ENCODE assay signal across 8 cellular contexts in the genomic region with DNA sequence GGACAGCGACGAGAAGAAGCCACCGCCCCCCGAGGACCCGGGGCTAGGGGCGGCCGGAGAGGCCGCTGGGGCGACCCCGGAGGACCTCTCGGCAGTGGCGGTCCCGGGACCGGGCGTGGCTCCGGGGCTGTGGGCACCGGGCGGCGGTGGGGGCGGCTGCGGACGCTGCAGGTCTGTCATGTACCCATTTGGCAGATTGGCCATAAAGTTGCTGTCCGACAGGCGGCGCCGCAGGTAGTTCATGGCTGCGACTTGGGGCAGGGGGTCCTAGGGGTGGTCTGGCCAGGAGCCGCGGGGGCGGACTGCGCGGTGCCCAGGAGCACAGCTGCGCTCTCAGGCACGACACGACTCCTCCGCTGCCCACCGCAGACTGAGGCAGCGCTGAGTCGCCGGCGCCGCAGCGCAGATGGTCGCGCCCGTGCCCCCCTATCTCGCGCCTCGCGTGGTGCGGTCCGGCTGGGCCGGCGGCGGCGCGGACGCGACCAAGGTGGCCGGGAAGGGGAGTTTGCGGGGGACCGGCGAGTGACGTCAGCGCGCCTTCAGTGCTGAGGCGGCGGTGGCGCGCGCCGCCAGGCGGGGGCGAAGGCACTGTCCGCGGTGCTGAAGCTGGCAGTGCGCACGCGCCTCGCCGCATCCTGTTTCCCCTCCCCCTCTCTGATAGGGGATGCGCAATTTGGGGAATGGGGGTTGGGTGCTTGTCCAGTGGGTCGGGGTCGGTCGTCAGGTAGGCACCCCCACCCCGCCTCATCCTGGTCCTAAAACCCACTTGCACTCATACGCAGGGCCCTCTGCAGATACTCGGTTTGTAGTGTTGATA. TPM values are rescaled to one million over a fixed set of nuclear protein-coding genes. Genes with fewer than 3 reads are reported as not detected.
DNase-seq lines count a peak whose midpoint lies in the region; TF ChIP-seq lines count a peak whose summit lies in the region.

A gene (minus strand): TSS at position 372 of the 817 bp plus-strand sequence. CDS start 129 bp downstream, at position 243.

- peaks cover 8% of the 10 kb centered on the region for H3K27me3 ChIP-seq in osteoblast (ENCODE audit: insufficient read depth, low read length)
- peaks cover 4% of the 10 kb centered on the region for H3K27me3 ChIP-seq in suprapubic skin

- H3K9me3 Mint-ChIP-seq in activated naive CD4-positive, alpha-beta T cell treated with anti-CD3 and anti-CD28 coated beads for 36 hours = no peaks in the 10 kb centered on the region

- H3K9ac ChIP-seq in SK-N-MC (ENCODE audit: insufficient read length) = no peak within 1 kb of the TSS

- no peak within 1 kb of the TSS for H3K27ac Mint-ChIP-seq in activated naive CD4-positive, alpha-beta T cell treated with anti-CD3 and anti-CD28 coated beads for 36 hours

- no peak within 1 kb of the TSS for H2AFZ ChIP-seq in osteoblast (ENCODE audit: low read length)

- H3K36me3 ChIP-seq in SK-N-MC (ENCODE audit: insufficient read depth, low read length) (no peaks in the 10 kb centered on the region), osteoblast (ENCODE audit: insufficient read depth, low read length) (no peaks in the 10 kb centered on the region), suprapubic skin (no peaks in the 10 kb centered on the region)

- no peak for TF ChIP-seq EP300 in suprapubic skin (IDR thresholded peaks at IDR 0.05)

- intact Hi-C loops in activated naive CD4-positive, alpha-beta T cell treated with anti-CD3 and anti-CD28 coated beads for 36 hours (cut with micrococcal nuclease) = loop anchor here (1.0 kb wide), 1 partner anchor 10 kb away; a partner anchor contains a TSS

- 22% methylated on average over 5 of the region's 88 CpGs for WGBS in suprapubic skin

- H3K27me3 Mint-ChIP-seq in activated naive CD4-positive, alpha-beta T cell treated with anti-CD3 and anti-CD28 coated beads for 36 hours (ENCODE audit: low read depth) = no peaks in the 10 kb centered on the region

- TF ChIP-seq POLR2A in suprapubic skin (IDR thresholded peaks at IDR 0.05) = no peak

- no peaks in the 10 kb centered on the region for H3K9me3 ChIP-seq in SK-N-MC (ENCODE audit: low read depth, low read length)
- H3K9me3 ChIP-seq in osteoblast (ENCODE audit: low read depth, low read length) = no peaks in the 10 kb centered on the region
- H3K9me3 ChIP-seq in suprapubic skin = no peaks in the 10 kb centered on the region

- H3K4me1 ChIP-seq in osteoblast (ENCODE audit: insufficient read depth, low read length) = no peaks in the 10 kb centered on the region
- peaks cover 10% of the 10 kb centered on the region for H3K4me1 ChIP-seq in suprapubic skin

- no peaks in the 10 kb centered on the region for H4K20me1 ChIP-seq in osteoblast (ENCODE audit: insufficient read depth, low read length)

- H3K4me3 Mint-ChIP-seq in activated naive CD4-positive, alpha-beta T cell treated with anti-CD3 and anti-CD28 coated beads for 36 hours = peak within 1 kb of the TSS; percentile 58

- no peaks in the 10 kb centered on the region for H3K79me2 ChIP-seq in osteoblast (ENCODE audit: insufficient read depth, low read length)

- CTCF ChIA-PET in activated naive CD4-positive, alpha-beta T cell treated with anti-CD3 and anti-CD28 coated beads for 36 hours (lab: Charles Lee) = no interaction called here

- H3K4me1 Mint-ChIP-seq in activated naive CD4-positive, alpha-beta T cell treated with anti-CD3 and anti-CD28 coated beads for 36 hours (ENCODE audit: low read depth) = peaks cover 16% of the 10 kb centered on the region

- DNase-seq in C1 segment of cervical spinal cord (lab: John Stamatoyannopoulos, UW) (peak in 12 of 14 donors; percentile 19 to 80 (median 42)), GM20000 (ENCODE audit: low spot score) (peak; percentile 94), LoVo (ENCODE audit: low spot score) (peak; percentile 75), SK-N-MC (ENCODE audit: low read depth, low spot score) (no peak), germinal center (ENCODE audit: low spot score) (peak; percentile 89), osteoblast (ENCODE audit: insufficient read length, low spot score, missing footprints) (peak; percentile 97), suprapubic skin (ENCODE audit: low spot score in 2 of 2) (peak in 1 of 2 donors; percentile 82)
- peak; percentile 79 for DNase-seq in activated naive CD4-positive, alpha-beta T cell treated with anti-CD3 and anti-CD28 coated beads for 36 hours

- no peaks in the 10 kb centered on the region for H3K36me3 Mint-ChIP-seq in activated naive CD4-positive, alpha-beta T cell treated with anti-CD3 and anti-CD28 coated beads for 36 hours (ENCODE audit: low read depth)

- H3K27ac ChIP-seq in SK-N-MC (no peak within 1 kb of the TSS), osteoblast (ENCODE audit: low read depth, low read length) (no peak within 1 kb of the TSS), suprapubic skin (no peak within 1 kb of the TSS)

- H3K4me2 ChIP-seq in osteoblast (ENCODE audit: insufficient read depth, low read length) = peak within 1 kb of the TSS; percentile 67

- TF ChIP-seq CTCF in GM20000 (IDR thresholded peaks at IDR 0.05; ENCODE audit: extremely low read depth, missing control alignments) = peak; percentile 15
- no peak for TF ChIP-seq CTCF in osteoblast (IDR thresholded peaks at IDR 0.05; ENCODE audit: extremely low read depth, low read depth, low read length)
- peak in 1 of 2 donors; percentile 8 for TF ChIP-seq CTCF in suprapubic skin (IDR thresholded peaks at IDR 0.05)

- peak within 1 kb of the TSS; percentile 69 for H3K4me3 ChIP-seq in SK-N-MC
- H3K4me3 ChIP-seq in osteoblast (ENCODE audit: insufficient read depth, low read length) = peak within 1 kb of the TSS; percentile 62
- H3K4me3 ChIP-seq in suprapubic skin = peak within 1 kb of the TSS; percentile 37

RNA-seq across cellular contexts. Expression of the gene that starts here (rescaled TPM):
- under 1 TPM; 0.12 to 0.36 TPM for total RNA-seq in activated naive CD4-positive, alpha-beta T cell treated with anti-CD3 and anti-CD28 coated beads for 36 hours
- under 0.01 TPM in 2 replicates for total RNA-seq in osteoblast
- total RNA-seq in suprapubic skin = 1 to 10 TPM in 1 of 4 donors, under 1 TPM in 2, not detected in 1; 0.34 to 2.2 (median 0.89) TPM

Comparison
In these comparisons a context has a peak if more than half of its experiments do, and no peak if none do; other contexts are left out.
1. Peak in DNase-seq in activated naive CD4-positive, alpha-beta T cell treated with anti-CD3 and anti-CD28 coated beads for 36 hours; RNA of the gene not detected or under 1 TPM.
2. Peak in DNase-seq, H3K4me3 ChIP-seq and H3K4me2 ChIP-seq in osteoblast; RNA of the gene not detected or under 1 TPM.